In genomic region chr16:66881014-66881417, GRCh38 we compare ENCODE assay signal across 9 cellular contexts. TPM values are rescaled to one million over a fixed set of nuclear protein-coding genes. Genes with fewer than 3 reads are reported as not detected.
A peak's percentile ranks its signal among the peaks of the same experiment; 100 is the strongest.
DNase-seq lines count a peak whose midpoint lies in the region; ATAC-seq and TF ChIP-seq lines count a peak whose summit lies in the region.
"Had no signal": no experiment of that assay in that cellular context is flagged by ENCODE, and none has a peak within 500 bp of the region (broad histone marks: within the 10 kb centered on the region; RNA-seq: fewer than 3 reads in every experiment).

No MANE protein-coding gene starts in this region.

- peaks cover 7% of the 10 kb centered on the region for H3K9me3 Mint-ChIP-seq in activated T-cell treated with anti-CD3 and anti-CD28 coated beads, Interleukin-2, amount 50 U/mL, for 4 hours

- H3K4me3 Mint-ChIP-seq in activated T-cell treated with anti-CD3 and anti-CD28 coated beads, Interleukin-2, amount 50 U/mL, for 4 hours: peak overlapping the region; percentile 99

- H2BK12ac ChIP-seq in neuronal stem cell (ENCODE audit: low read length): no peak overlapping the region

- H3K36me3 ChIP-seq in RWPE2 (ENCODE audit: low read depth) (peaks cover 34% of the 10 kb centered on the region), esophagus (ENCODE audit: control insufficient read depth in 2 of 2, insufficient read depth in 2 of 2, low read length in 1 of 2) (peaks cover 12 to 14% of the 10 kb centered on the region in 2 donors), neuronal stem cell (replicated peaks in 1 of 2; ENCODE audit: control insufficient read depth in 2 of 2, insufficient read depth in 2 of 2, low read length in 2 of 2) (peaks cover 17 to 22% of the 10 kb centered on the region in 2 donors)

- peaks cover 6% of the 10 kb centered on the region for H3K4me1 ChIP-seq in RWPE2 (ENCODE audit: insufficient read depth, poor library complexity, severe bottlenecking)
- H3K4me1 ChIP-seq in esophagus (ENCODE audit: control insufficient read depth in 2 of 2, insufficient read depth in 2 of 2, low read length in 1 of 2): peaks cover 0 to 3% of the 10 kb centered on the region in 2 donors
- H3K4me1 ChIP-seq in neuronal stem cell (ENCODE audit: control insufficient read depth in 2 of 2, insufficient read depth in 1 of 2, low read depth in 1 of 2, low read length in 2 of 2): peaks cover 5 to 7% of the 10 kb centered on the region in 2 donors

- H3K36me3 Mint-ChIP-seq in activated T-cell treated with anti-CD3 and anti-CD28 coated beads, Interleukin-2, amount 50 U/mL, for 4 hours (ENCODE audit: insufficient read depth): peaks cover 13% of the 10 kb centered on the region

- DNase-seq in activated T-cell treated with anti-CD3 and anti-CD28 coated beads, Interleukin-2, amount 50 U/mL, for 4 hours: no peak
- no peak for DNase-seq in activated T-cell treated with anti-CD3 and anti-CD28 coated beads, Interleukin-2, amount 50 U/mL, for 1 hour
- no peak for DNase-seq in RWPE2 (ENCODE audit: low spot score)
- DNase-seq in neuronal stem cell (ENCODE audit: low spot score): peak; percentile 24
- DNase-seq in retina: no peak
- no peak for DNase-seq in HK-2 (ENCODE audit: unreplicated experiment)
- no peak for DNase-seq in NCI-H1436 treated with DMSO at 0.1 percent for 48 hours (lab: John Stamatoyannopoulos, UW)

- H2AK5ac ChIP-seq in neuronal stem cell (ENCODE audit: low read depth, low read length): no peak overlapping the region

- H3K14ac ChIP-seq in neuronal stem cell (ENCODE audit: low read length): peak overlapping the region; percentile 92

- peak overlapping the region; percentile 90 for H3K23ac ChIP-seq in neuronal stem cell (ENCODE audit: low read depth, low read length, poor library complexity)

- H3K4me2 ChIP-seq in neuronal stem cell (ENCODE audit: insufficient read depth, low read length, poor library complexity, severe bottlenecking): peak overlapping the region; percentile 93

- peak; percentile 3 to 7 for ATAC-seq in activated T-cell treated with anti-CD3 and anti-CD28 coated beads, Interleukin-2, amount 50 U/mL, for 4 hours
- peak; percentile 19; the same call in 2 of the 3 replicates for ATAC-seq in RWPE2 (ENCODE audit: low read depth)

- peak overlapping the region; percentile 89 for H2AFZ ChIP-seq in neuronal stem cell (ENCODE audit: low read length)

- peak overlapping the region; percentile 93 for H3K4ac ChIP-seq in neuronal stem cell (ENCODE audit: low read length)

- H3K9ac ChIP-seq in neuronal stem cell (ENCODE audit: low read depth, low read length, poor library complexity): peak overlapping the region; percentile 75

- H2BK15ac ChIP-seq in neuronal stem cell (ENCODE audit: low read length): peak overlapping the region; percentile 56

- H3K27me3 ChIP-seq in RWPE2 (ENCODE audit: insufficient read depth, poor library complexity, severe bottlenecking) (no peaks in the 10 kb centered on the region), esophagus (ENCODE audit: control insufficient read depth in 1 of 2, insufficient read depth in 2 of 2, low read length in 2 of 2) (no peaks in the 10 kb centered on the region), neuronal stem cell (ENCODE audit: control insufficient read depth in 3 of 3, insufficient read depth in 3 of 3, low read depth in 1 of 3, low read length in 3 of 3) (no peaks in the 10 kb centered on the region)

- peaks cover 34% of the 10 kb centered on the region for H3K4me1 Mint-ChIP-seq in activated T-cell treated with anti-CD3 and anti-CD28 coated beads, Interleukin-2, amount 50 U/mL, for 4 hours (ENCODE audit: low read depth)

- H3K27me3 Mint-ChIP-seq in activated T-cell treated with anti-CD3 and anti-CD28 coated beads, Interleukin-2, amount 50 U/mL, for 4 hours (ENCODE audit: low read depth): no peaks in the 10 kb centered on the region

- H3K9me3 ChIP-seq in RWPE2 (ENCODE audit: severe bottlenecking): no peaks in the 10 kb centered on the region
- no peaks in the 10 kb centered on the region for H3K9me3 ChIP-seq in esophagus (ENCODE audit: control insufficient read depth in 2 of 2, insufficient read depth in 1 of 2, low read depth in 1 of 2, low read length in 1 of 2)
- H3K9me3 ChIP-seq in neuronal stem cell (replicated peaks in 1 of 2; ENCODE audit: control insufficient read depth in 2 of 2, insufficient read depth in 1 of 2, low read depth in 1 of 2, low read length in 2 of 2): peaks cover 0 to 3% of the 10 kb centered on the region in 2 donors

- H4K91ac ChIP-seq in neuronal stem cell (ENCODE audit: low read depth, low read length, poor library complexity): peak overlapping the region; percentile 72

- H2BK120ac ChIP-seq in neuronal stem cell (ENCODE audit: low read depth, low read length): no peak overlapping the region

- no peak for TF ChIP-seq CTCF in RWPE2 (IDR thresholded peaks at IDR 0.05; ENCODE audit: poor library complexity, severe bottlenecking)

- peaks cover 5% of the 10 kb centered on the region for H3K79me1 ChIP-seq in neuronal stem cell (ENCODE audit: low read depth, low read length)

- WGBS in esophagus, 2 donors: 2 to 4% methylated on average over 23 of the region's 23 CpGs
- no CpG with 5 or more reads among the region's 23 CpGs for WGBS in neuronal stem cell (ENCODE audit: extremely low coverage in 2 of 2, insufficient read length in 2 of 2, insufficient replicate concordance in 1 of 2), 2 donors

- H3K18ac ChIP-seq in neuronal stem cell (ENCODE audit: low read length): peak overlapping the region; percentile 93

- H3K27ac ChIP-seq in RWPE2 (ENCODE audit: poor library complexity, severe bottlenecking): peak overlapping the region; percentile 34
- H3K27ac ChIP-seq in esophagus (ENCODE audit: low read depth in 2 of 2, low read length in 1 of 2): peak overlapping the region in 1 of 2 donors; percentile 34
- H3K27ac ChIP-seq in neuronal stem cell (replicated peaks; ENCODE audit: low read length): no peak overlapping the region

- no peak overlapping the region for H4K8ac ChIP-seq in neuronal stem cell (ENCODE audit: low read depth, low read length)

- H3K4me3 ChIP-seq in RWPE2 (ENCODE audit: severe bottlenecking): peak overlapping the region; percentile 63
- H3K4me3 ChIP-seq in esophagus (ENCODE audit: low read depth in 1 of 2, low read length in 2 of 2): peak overlapping the region; percentile 77 to 86
- peak overlapping the region; percentile 54 to 89 for H3K4me3 ChIP-seq in neuronal stem cell (ENCODE audit: low read length in 2 of 2)

- peak overlapping the region; percentile 15 for H2BK5ac ChIP-seq in neuronal stem cell (ENCODE audit: low read length)

RNA-seq across cellular contexts. Expression of gene PDP2, which starts 0.7 kb away (rescaled TPM):
- 10 to 100 TPM; 27.4 to 31.1 (median 28.4) TPM for total RNA-seq in activated T-cell treated with anti-CD3 and anti-CD28 coated beads, Interleukin-2, amount 50 U/mL, for 4 hours
- 1 to 10 TPM; 2.3 to 2.5 TPM for polyA plus RNA-seq in esophagus
- polyA plus RNA-seq in neuronal stem cell (2013, experiment 1 of 2): 8.3 TPM
- 8.8 TPM for polyA plus RNA-seq in neuronal stem cell (2013, experiment 2 of 2)

RNA-seq across cellular contexts. Expression of gene CA7, which starts 36.8 kb away (rescaled TPM):
- under 1 TPM in 1 of 3 donors, not detected in 2; 0.18 TPM for total RNA-seq in activated T-cell treated with anti-CD3 and anti-CD28 coated beads, Interleukin-2, amount 50 U/mL, for 4 hours
- under 1 TPM in 1 of 2 donors, not detected in 1; 0.06 TPM for polyA plus RNA-seq in esophagus
- polyA plus RNA-seq in neuronal stem cell (2013, experiment 1 of 2): not detected
- polyA plus RNA-seq in neuronal stem cell (2013, experiment 2 of 2): 0.07 TPM

RNA-seq across cellular contexts. Expression of gene CDH16, which starts 37.7 kb away (rescaled TPM):
- not detected for total RNA-seq in activated T-cell treated with anti-CD3 and anti-CD28 coated beads, Interleukin-2, amount 50 U/mL, for 4 hours
- 1 to 10 TPM; 6.1 to 6.5 TPM for polyA plus RNA-seq in esophagus
- not detected for polyA plus RNA-seq in neuronal stem cell (2013, experiment 1 of 2)
- polyA plus RNA-seq in neuronal stem cell (2013, experiment 2 of 2): not detected
- polyA plus RNA-seq: adipose tissue had no signal

RNA-seq across cellular contexts. Expression of gene RRAD, which starts 44.3 kb away (rescaled TPM):
- under 1 TPM; 0.15 to 0.50 (median 0.38) TPM for total RNA-seq in activated T-cell treated with anti-CD3 and anti-CD28 coated beads, Interleukin-2, amount 50 U/mL, for 4 hours
- polyA plus RNA-seq in esophagus: 100 to 1,000 TPM in 1 of 2 donors, 10 to 100 TPM in 1; 93.6 to 125 TPM
- polyA plus RNA-seq in neuronal stem cell (2013, experiment 1 of 2): 0.32 TPM
- polyA plus RNA-seq in neuronal stem cell (2013, experiment 2 of 2): 0.30 TPM

RNA-seq across cellular contexts. Expression of gene NAE1, which starts 50.2 kb away (rescaled TPM):
- total RNA-seq in activated T-cell treated with anti-CD3 and anti-CD28 coated beads, Interleukin-2, amount 50 U/mL, for 4 hours: 100 to 1,000 TPM in 1 of 3 donors, 10 to 100 TPM in 2; 93.8 to 111 (median 94.8) TPM
- polyA plus RNA-seq in esophagus: 10 to 100 TPM; 22.2 to 32.0 TPM
- 239 TPM for polyA plus RNA-seq in neuronal stem cell (2013, experiment 1 of 2)
- 243 TPM for polyA plus RNA-seq in neuronal stem cell (2013, experiment 2 of 2)
